In the genomic region with DNA sequence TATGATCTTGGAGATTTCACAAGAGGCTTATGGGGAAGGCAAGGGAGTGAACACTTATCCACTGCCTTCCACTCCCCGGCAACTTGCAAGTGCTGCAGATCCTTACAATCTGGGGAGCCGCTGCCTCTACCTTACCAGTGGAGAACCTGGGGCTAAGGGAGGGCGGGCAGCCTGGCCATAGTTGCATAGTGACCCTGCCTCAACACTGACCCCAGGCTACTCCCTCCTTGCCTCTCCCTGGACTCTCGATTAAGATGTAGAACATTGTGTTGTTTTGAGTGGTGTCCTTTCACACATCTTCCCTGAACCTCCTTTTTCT, we compare ENCODE assay signal across 19 cellular contexts. TPM values are rescaled to one million over a fixed set of nuclear protein-coding genes. Genes with fewer than 3 reads are reported as not detected.
DNase-seq lines count a peak whose midpoint lies in the region; ATAC-seq and TF ChIP-seq lines count a peak whose summit lies in the region.
"Had no signal": no experiment of that assay in that cellular context is flagged by ENCODE, and none has a peak within 500 bp of the region (broad histone marks: within the 10 kb centered on the region; RNA-seq: fewer than 3 reads in every experiment).

No MANE protein-coding gene starts in this region.

- H3K4me3 ChIP-seq in BLaER1 (no peak overlapping the region), NB4 (ENCODE audit: low read depth, low read length) (peak overlapping the region; percentile 27), dorsolateral prefrontal cortex (no peak overlapping the region)
- H3K4me3 ChIP-seq: GM23248, HAP-1 had no signal

- DNase-seq in CD14-positive monocyte (ENCODE audit: low spot score) (no peak), NB4 (ENCODE audit: low read depth) (no peak), dorsolateral prefrontal cortex (no peak), nucleus accumbens (lab: John Stamatoyannopoulos, UW) (no peak), GM13977 (ENCODE audit: low spot score) (no peak)
- DNase-seq in activated CD4-positive, alpha-beta memory T cell treated with anti-CD3 and anti-CD28 coated beads, Interleukin-2, amount 10 ng/mL, durations not matched to agents 7 days and 5 days, result no peak
- DNase-seq: BE2C; Calu3; CD8-positive, alpha-beta T cell; DMS79 treated with DMSO at 0.1 percent for 48 hours; GF-D8; GM23248; KBM-7 had no signal

- H3K27me3 ChIP-seq in BLaER1, result no peaks in the 10 kb centered on the region
- H3K27me3 ChIP-seq in dorsolateral prefrontal cortex, result no peaks in the 10 kb centered on the region
- H3K27me3 ChIP-seq: BE2C had no signal

- H3K27me3 Mint-ChIP-seq in CD14-positive monocyte (ENCODE audit: low read depth in 3 of 3), result peaks cover 0 to 3% (median 0%) of the 10 kb centered on the region in 3 donors
- H3K27me3 Mint-ChIP-seq in activated CD4-positive, alpha-beta memory T cell treated with anti-CD3 and anti-CD28 coated beads, Interleukin-2, amount 10 ng/mL, durations not matched to agents 7 days and 5 days, result peaks cover 6% of the 10 kb centered on the region

- no peaks in the 10 kb centered on the region for H3K9me3 Mint-ChIP-seq in CD14-positive monocyte
- H3K9me3 Mint-ChIP-seq in activated CD4-positive, alpha-beta memory T cell treated with anti-CD3 and anti-CD28 coated beads, Interleukin-2, amount 10 ng/mL, durations not matched to agents 7 days and 5 days, result no peaks in the 10 kb centered on the region
- H3K9me3 Mint-ChIP-seq: CD8-positive, alpha-beta T cell; IgD-negative memory B cell had no signal

- H3K4me3 Mint-ChIP-seq in CD14-positive monocyte, result peak overlapping the region in 1 of 2 donors; percentile 56
- no peak overlapping the region for H3K4me3 Mint-ChIP-seq in activated CD4-positive, alpha-beta memory T cell treated with anti-CD3 and anti-CD28 coated beads, Interleukin-2, amount 10 ng/mL, durations not matched to agents 7 days and 5 days
- H3K4me3 Mint-ChIP-seq: CD8-positive, alpha-beta T cell had no signal

- TF ChIP-seq CTCF in CD14-positive monocyte (IDR thresholded peaks at IDR 0.05), result no peak
- no peak for TF ChIP-seq CTCF in NB4 (IDR thresholded peaks at IDR 0.05; ENCODE audit: low read depth, low read length)
- no peak for TF ChIP-seq CTCF in dorsolateral prefrontal cortex (IDR thresholded peaks at IDR 0.05 in 54 of 56, conservative IDR thresholded peaks at IDR 0.05 in 2 of 56; ENCODE audit: low read depth in 1 of 56, partially characterized antibody in 56 of 56)
- TF ChIP-seq CTCF in GM13977 (IDR thresholded peaks at IDR 0.05; ENCODE audit: extremely low read depth, insufficient read depth, missing control alignments), result no peak

- H4K20me1 ChIP-seq in BLaER1, result 0 out of 2 replicates have a peak, but pooled peaks cover 12% of the 10 kb centered on the region

- no peaks in the 10 kb centered on the region for H3K36me3 Mint-ChIP-seq in CD14-positive monocyte
- no peaks in the 10 kb centered on the region for H3K36me3 Mint-ChIP-seq in activated CD4-positive, alpha-beta memory T cell treated with anti-CD3 and anti-CD28 coated beads, Interleukin-2, amount 10 ng/mL, durations not matched to agents 7 days and 5 days (ENCODE audit: low read depth)
- H3K36me3 Mint-ChIP-seq: CD8-positive, alpha-beta T cell had no signal

- H3K27ac Mint-ChIP-seq in CD14-positive monocyte, result peak overlapping the region in 6 of 7 donors; percentile 18 to 77 (median 64)
- no peak overlapping the region for H3K27ac Mint-ChIP-seq in activated CD4-positive, alpha-beta memory T cell treated with anti-CD3 and anti-CD28 coated beads, Interleukin-2, amount 10 ng/mL, durations not matched to agents 7 days and 5 days
- H3K27ac Mint-ChIP-seq: CD8-positive, alpha-beta T cell; IgD-negative memory B cell had no signal

- in situ Hi-C loops in GM13977 (cut with MboI; ENCODE audit: low pct_unique_long_range_greater_than_20kb, low sequenced_read_pairs, unreplicated experiment), result no loop called here

- no peaks in the 10 kb centered on the region for H3K9me3 ChIP-seq in BLaER1
- H3K9me3 ChIP-seq: BE2C, HAP-1 had no signal

- H3K9ac ChIP-seq in BLaER1, result no peak overlapping the region
- H3K9ac ChIP-seq: GM23248 had no signal

- H3K27ac ChIP-seq in BLaER1 (0 out of 2 replicates have a peak overlapping the region, but pooled peaks have one; percentile 16), dorsolateral prefrontal cortex (peak overlapping the region in 33 of 59 donors; percentile 22 to 88 (median 60))
- H3K27ac ChIP-seq: GM23248 had no signal

- no peak for TF ChIP-seq POLR2A in NB4 (IDR thresholded peaks at IDR 0.05; ENCODE audit: extremely low read depth, insufficient read length)

- H3K4me2 ChIP-seq in BLaER1, result peak overlapping the region; percentile 81

- POLR2A ChIA-PET in activated CD4-positive, alpha-beta memory T cell treated with anti-CD3 and anti-CD28 coated beads, Interleukin-2, amount 10 ng/mL, durations not matched to agents 7 days and 5 days (lab: Charles Lee), result no interaction called here

- H3K4me1 ChIP-seq in BLaER1, result peaks cover 69% of the 10 kb centered on the region
- H3K4me1 ChIP-seq: BE2C, HAP-1 had no signal

- no peak for ATAC-seq in GM18517 (IDR thresholded peaks at IDR 0.05; ENCODE audit: unreplicated experiment)
- ATAC-seq: CD8-positive, alpha-beta T cell had no signal

- no peaks in the 10 kb centered on the region for H3K36me3 ChIP-seq in BLaER1
- H3K36me3 ChIP-seq: BE2C, HAP-1 had no signal

- intact Hi-C loops in CD14-positive monocyte (cut with micrococcal nuclease) (no loop called here), dorsolateral prefrontal cortex (cut with DNase I) (no loop called here)

- CTCF ChIA-PET in activated CD4-positive, alpha-beta memory T cell treated with anti-CD3 and anti-CD28 coated beads, Interleukin-2, amount 10 ng/mL, durations not matched to agents 7 days and 5 days (lab: Charles Lee), result no interaction called here

- peaks cover 27% of the 10 kb centered on the region for H3K4me1 Mint-ChIP-seq in CD14-positive monocyte
- no peaks in the 10 kb centered on the region for H3K4me1 Mint-ChIP-seq in activated CD4-positive, alpha-beta memory T cell treated with anti-CD3 and anti-CD28 coated beads, Interleukin-2, amount 10 ng/mL, durations not matched to agents 7 days and 5 days

RNA-seq across cellular contexts. Expression of gene SLC6A11, which starts 30.6 kb away (rescaled TPM):
- polyA plus RNA-seq in CD14-positive monocyte, result not detected
- 10 to 100 TPM in 119 of 120 experiments, 1 to 10 TPM in 1; 9.3 to 93.6 (median 35.0) TPM for total RNA-seq in dorsolateral prefrontal cortex
- not detected for total RNA-seq in activated CD4-positive, alpha-beta memory T cell treated with anti-CD3 and anti-CD28 coated beads, Interleukin-2, amount 10 ng/mL, durations not matched to agents 7 days and 5 days
- total RNA-seq: A172; Calu3; CD8-positive, alpha-beta T cell; GM23248; HT1080 had no signal
- polyA plus RNA-seq: GM23248, IgD-negative memory B cell had no signal

Comparison
In these comparisons a context has a peak if more than half of its experiments do, and no peak if none do; other contexts are left out.
1. RNA of gene SLC6A11, which starts 30.6 kb away (total RNA-seq): 9.3 to 93.6 TPM in dorsolateral prefrontal cortex; not detected in activated CD4-positive, alpha-beta memory T cell treated with anti-CD3 and anti-CD28 coated beads, Interleukin-2, amount 10 ng/mL, durations not matched to agents 7 days and 5 days; every median in the first group is over 10 times any median in the second.